In the genomic region with DNA sequence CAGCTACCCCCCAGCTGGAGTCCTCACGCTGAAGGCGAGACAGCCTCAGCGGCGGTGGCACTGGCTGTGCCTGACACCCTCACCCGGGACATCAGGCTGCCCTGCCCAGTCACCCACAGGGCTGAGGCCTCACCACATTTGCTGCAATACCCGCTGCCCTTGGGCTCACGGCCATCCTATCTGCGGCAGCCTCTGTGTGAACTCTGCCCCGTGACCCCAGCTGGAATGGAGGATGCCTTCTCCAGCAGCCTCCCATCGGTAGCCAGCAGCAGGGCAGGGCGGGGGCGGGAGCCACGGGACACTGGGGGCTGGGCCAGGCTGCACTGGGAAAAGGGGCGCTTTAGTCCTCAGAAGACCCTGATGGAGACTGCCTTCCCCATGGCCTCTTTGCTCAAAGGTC, we compare ENCODE assay signal across 1 cellular context.
TF ChIP-seq lines count a peak whose summit lies in the region.

No MANE protein-coding gene starts in this region.

TF ChIP-seq in HepG2, 621 proteins besides CTCF, POLR2A, EP300 and RAD21 (continued from another document and continues in another):
- TF ChIP-seq, protein P1, sequence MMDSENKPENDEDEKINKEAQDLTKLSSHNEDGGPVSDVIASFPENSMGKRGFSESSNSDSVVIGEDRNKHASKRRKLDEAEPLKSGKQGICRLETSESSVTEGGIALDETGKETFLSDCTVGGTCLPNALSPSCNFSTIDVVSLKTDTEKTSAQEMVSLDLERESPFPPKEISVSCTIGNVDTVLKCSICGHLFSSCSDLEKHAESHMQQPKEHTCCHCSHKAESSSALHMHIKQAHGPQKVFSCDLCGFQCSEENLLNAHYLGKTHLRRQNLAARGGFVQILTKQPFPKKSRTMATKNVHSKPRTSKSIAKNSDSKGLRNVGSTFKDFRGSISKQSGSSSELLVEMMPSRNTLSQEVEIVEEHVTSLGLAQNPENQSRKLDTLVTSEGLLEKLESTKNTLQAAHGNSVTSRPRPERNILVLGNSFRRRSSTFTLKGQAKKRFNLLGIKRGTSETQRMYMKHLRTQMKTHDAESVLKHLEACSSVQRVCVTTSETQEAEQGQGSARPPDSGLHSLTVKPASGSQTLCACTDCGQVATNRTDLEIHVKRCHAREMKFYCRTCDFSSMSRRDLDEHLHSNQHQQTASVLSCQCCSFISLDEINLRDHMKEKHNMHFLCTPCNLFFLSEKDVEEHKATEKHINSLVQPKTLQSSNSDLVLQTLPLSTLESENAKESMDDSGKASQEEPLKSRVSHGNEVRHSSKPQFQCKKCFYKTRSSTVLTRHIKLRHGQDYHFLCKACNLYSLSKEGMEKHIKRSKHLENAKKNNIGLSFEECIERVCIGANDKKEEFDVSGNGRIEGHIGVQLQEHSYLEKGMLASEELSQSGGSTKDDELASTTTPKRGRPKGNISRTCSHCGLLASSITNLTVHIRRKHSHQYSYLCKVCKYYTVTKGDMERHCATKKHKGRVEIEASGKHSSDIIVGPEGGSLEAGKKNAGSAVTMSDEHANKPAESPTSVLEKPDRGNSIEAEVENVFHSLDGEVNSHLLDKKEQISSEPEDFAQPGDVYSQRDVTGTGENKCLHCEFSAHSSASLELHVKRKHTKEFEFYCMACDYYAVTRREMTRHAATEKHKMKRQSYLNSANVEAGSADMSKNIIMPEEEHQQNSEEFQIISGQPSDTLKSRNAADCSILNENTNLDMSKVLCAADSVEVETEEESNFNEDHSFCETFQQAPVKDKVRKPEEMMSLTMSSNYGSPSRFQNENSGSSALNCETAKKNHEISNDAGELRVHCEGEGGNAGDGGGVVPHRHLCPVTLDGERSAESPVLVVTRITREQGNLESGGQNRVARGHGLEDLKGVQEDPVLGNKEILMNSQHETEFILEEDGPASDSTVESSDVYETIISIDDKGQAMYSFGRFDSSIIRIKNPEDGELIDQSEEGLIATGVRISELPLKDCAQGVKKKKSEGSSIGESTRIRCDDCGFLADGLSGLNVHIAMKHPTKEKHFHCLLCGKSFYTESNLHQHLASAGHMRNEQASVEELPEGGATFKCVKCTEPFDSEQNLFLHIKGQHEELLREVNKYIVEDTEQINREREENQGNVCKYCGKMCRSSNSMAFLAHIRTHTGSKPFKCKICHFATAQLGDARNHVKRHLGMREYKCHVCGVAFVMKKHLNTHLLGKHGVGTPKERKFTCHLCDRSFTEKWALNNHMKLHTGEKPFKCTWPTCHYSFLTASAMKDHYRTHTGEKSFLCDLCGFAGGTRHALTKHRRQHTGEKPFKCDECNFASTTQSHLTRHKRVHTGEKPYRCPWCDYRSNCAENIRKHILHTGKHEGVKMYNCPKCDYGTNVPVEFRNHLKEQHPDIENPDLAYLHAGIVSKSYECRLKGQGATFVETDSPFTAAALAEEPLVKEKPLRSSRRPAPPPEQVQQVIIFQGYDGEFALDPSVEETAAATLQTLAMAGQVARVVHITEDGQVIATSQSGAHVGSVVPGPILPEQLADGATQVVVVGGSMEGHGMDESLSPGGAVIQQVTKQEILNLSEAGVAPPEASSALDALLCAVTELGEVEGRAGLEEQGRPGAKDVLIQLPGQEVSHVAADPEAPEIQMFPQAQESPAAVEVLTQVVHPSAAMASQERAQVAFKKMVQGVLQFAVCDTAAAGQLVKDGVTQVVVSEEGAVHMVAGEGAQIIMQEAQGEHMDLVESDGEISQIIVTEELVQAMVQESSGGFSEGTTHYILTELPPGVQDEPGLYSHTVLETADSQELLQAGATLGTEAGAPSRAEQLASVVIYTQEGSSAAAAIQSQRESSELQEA (CRISPR knock-in tag; IDR thresholded peaks at IDR 0.05; ENCODE audit: not compliant biosample characterization), result no peak
- TF ChIP-seq NONO (IDR thresholded peaks at IDR 0.05) (no peak), NONO (CRISPR knock-in tag; conservative IDR thresholded peaks at IDR 0.05) (no peak), RXRB (CRISPR knock-in tag; IDR thresholded peaks at IDR 0.05; ENCODE audit: borderline replicate concordance) (0 out of 2 replicates have a peak, but pooled peaks have one; percentile 18), PHF5A (CRISPR knock-in tag; IDR thresholded peaks at IDR 0.05; ENCODE audit: low read depth, unreplicated experiment) (no peak), RXRA (CRISPR knock-in tag; IDR thresholded peaks at IDR 0.05) (peak; percentile 87), U2AF1 (optimal IDR thresholded peaks at IDR 0.05; ENCODE audit: low read depth, low read length) (no peak), TAF15 (IDR thresholded peaks at IDR 0.05; ENCODE audit: low read depth, low read length, poor library complexity, severe bottlenecking) (no peak), ZNF274 (CRISPR knock-in tag; IDR thresholded peaks at IDR 0.05) (0 out of 2 replicates have a peak, but pooled peaks have one; percentile 31), NR2F1 (CRISPR knock-in tag; IDR thresholded peaks at IDR 0.05) (0 out of 4 replicates have a peak, but pooled peaks of 1 of the 2 experiments have one; percentile 32), CBX1 (IDR thresholded peaks at IDR 0.05; ENCODE audit: low read depth) (no peak), ZNF20 (CRISPR knock-in tag; IDR thresholded peaks at IDR 0.05) (no peak), TOPORS (CRISPR knock-in tag; IDR thresholded peaks at IDR 0.05) (no peak), ZIK1 (CRISPR knock-in tag; IDR thresholded peaks at IDR 0.05; ENCODE audit: borderline replicate concordance, low read depth) (no peak), ZSCAN20 (CRISPR knock-in tag; IDR thresholded peaks at IDR 0.05; ENCODE audit: borderline replicate concordance) (no peak), SMARCC2 (IDR thresholded peaks at IDR 0.05) (no peak), ZNF335 (CRISPR knock-in tag; IDR thresholded peaks at IDR 0.05) (no peak), RBFOX2 (IDR thresholded peaks at IDR 0.05; ENCODE audit: low read depth, low read length) (no peak), BCL6 (CRISPR knock-in tag; IDR thresholded peaks at IDR 0.05) (peak; percentile 59; the same call in 1 of the 2 replicates), TEAD3 (CRISPR knock-in tag; optimal IDR thresholded peaks at IDR 0.05; ENCODE audit: borderline replicate concordance) (peak; percentile 49), NR2C2 (CRISPR knock-in tag; IDR thresholded peaks at IDR 0.05; ENCODE audit: borderline replicate concordance) (peak; percentile 94), ZNF713 (CRISPR knock-in tag; IDR thresholded peaks at IDR 0.05) (no peak), HNRNPL (IDR thresholded peaks at IDR 0.05; ENCODE audit: low read depth, low read length) (0 out of 2 replicates have a peak, but pooled peaks have one; percentile 25), XBP1 (CRISPR knock-in tag; IDR thresholded peaks at IDR 0.05) (no peak), ZNF121 (CRISPR knock-in tag; IDR thresholded peaks at IDR 0.05) (peak; percentile 88), ZNF781 (CRISPR knock-in tag; IDR thresholded peaks at IDR 0.05; ENCODE audit: borderline replicate concordance, not compliant biosample characterization) (no peak), HNF4A (CRISPR knock-in tag; IDR thresholded peaks at IDR 0.05) (peak; percentile 73), ZNF607 (CRISPR knock-in tag; IDR thresholded peaks at IDR 0.05; ENCODE audit: borderline replicate concordance) (no peak)
- TF ChIP-seq, protein P2, sequence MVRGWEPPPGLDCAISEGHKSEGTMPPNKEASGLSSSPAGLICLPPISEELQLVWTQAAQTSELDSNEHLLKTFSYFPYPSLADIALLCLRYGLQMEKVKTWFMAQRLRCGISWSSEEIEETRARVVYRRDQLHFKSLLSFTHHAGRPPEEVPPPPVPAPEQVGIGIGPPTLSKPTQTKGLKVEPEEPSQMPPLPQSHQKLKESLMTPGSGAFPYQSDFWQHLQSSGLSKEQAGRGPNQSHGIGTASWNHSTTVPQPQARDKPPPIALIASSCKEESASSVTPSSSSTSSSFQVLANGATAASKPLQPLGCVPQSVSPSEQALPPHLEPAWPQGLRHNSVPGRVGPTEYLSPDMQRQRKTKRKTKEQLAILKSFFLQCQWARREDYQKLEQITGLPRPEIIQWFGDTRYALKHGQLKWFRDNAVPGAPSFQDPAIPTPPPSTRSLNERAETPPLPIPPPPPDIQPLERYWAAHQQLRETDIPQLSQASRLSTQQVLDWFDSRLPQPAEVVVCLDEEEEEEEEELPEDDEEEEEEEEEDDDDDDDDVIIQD (CRISPR knock-in tag; IDR thresholded peaks at IDR 0.05; ENCODE audit: low read depth), result no peak
- TF ChIP-seq, protein P3, sequence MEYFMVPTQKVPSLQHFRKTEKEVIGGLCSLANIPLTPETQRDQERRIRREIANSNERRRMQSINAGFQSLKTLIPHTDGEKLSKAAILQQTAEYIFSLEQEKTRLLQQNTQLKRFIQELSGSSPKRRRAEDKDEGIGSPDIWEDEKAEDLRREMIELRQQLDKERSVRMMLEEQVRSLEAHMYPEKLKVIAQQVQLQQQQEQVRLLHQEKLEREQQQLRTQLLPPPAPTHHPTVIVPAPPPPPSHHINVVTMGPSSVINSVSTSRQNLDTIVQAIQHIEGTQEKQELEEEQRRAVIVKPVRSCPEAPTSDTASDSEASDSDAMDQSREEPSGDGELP (IDR thresholded peaks at IDR 0.05; ENCODE audit: borderline replicate concordance, low read depth), result peak; percentile 19; the same call in 1 of the 2 replicates
- TF ChIP-seq, protein P4, sequence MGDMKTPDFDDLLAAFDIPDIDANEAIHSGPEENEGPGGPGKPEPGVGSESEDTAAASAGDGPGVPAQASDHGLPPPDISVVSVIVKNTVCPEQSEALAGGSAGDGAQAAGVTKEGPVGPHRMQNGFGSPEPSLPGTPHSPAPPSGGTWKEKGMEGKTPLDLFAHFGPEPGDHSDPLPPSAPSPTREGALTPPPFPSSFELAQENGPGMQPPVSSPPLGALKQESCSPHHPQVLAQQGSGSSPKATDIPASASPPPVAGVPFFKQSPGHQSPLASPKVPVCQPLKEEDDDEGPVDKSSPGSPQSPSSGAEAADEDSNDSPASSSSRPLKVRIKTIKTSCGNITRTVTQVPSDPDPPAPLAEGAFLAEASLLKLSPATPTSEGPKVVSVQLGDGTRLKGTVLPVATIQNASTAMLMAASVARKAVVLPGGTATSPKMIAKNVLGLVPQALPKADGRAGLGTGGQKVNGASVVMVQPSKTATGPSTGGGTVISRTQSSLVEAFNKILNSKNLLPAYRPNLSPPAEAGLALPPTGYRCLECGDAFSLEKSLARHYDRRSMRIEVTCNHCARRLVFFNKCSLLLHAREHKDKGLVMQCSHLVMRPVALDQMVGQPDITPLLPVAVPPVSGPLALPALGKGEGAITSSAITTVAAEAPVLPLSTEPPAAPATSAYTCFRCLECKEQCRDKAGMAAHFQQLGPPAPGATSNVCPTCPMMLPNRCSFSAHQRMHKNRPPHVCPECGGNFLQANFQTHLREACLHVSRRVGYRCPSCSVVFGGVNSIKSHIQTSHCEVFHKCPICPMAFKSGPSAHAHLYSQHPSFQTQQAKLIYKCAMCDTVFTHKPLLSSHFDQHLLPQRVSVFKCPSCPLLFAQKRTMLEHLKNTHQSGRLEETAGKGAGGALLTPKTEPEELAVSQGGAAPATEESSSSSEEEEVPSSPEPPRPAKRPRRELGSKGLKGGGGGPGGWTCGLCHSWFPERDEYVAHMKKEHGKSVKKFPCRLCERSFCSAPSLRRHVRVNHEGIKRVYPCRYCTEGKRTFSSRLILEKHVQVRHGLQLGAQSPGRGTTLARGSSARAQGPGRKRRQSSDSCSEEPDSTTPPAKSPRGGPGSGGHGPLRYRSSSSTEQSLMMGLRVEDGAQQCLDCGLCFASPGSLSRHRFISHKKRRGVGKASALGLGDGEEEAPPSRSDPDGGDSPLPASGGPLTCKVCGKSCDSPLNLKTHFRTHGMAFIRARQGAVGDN (CRISPR knock-in tag; IDR thresholded peaks at IDR 0.05), result peak; percentile 52
- TF ChIP-seq, protein P5, sequence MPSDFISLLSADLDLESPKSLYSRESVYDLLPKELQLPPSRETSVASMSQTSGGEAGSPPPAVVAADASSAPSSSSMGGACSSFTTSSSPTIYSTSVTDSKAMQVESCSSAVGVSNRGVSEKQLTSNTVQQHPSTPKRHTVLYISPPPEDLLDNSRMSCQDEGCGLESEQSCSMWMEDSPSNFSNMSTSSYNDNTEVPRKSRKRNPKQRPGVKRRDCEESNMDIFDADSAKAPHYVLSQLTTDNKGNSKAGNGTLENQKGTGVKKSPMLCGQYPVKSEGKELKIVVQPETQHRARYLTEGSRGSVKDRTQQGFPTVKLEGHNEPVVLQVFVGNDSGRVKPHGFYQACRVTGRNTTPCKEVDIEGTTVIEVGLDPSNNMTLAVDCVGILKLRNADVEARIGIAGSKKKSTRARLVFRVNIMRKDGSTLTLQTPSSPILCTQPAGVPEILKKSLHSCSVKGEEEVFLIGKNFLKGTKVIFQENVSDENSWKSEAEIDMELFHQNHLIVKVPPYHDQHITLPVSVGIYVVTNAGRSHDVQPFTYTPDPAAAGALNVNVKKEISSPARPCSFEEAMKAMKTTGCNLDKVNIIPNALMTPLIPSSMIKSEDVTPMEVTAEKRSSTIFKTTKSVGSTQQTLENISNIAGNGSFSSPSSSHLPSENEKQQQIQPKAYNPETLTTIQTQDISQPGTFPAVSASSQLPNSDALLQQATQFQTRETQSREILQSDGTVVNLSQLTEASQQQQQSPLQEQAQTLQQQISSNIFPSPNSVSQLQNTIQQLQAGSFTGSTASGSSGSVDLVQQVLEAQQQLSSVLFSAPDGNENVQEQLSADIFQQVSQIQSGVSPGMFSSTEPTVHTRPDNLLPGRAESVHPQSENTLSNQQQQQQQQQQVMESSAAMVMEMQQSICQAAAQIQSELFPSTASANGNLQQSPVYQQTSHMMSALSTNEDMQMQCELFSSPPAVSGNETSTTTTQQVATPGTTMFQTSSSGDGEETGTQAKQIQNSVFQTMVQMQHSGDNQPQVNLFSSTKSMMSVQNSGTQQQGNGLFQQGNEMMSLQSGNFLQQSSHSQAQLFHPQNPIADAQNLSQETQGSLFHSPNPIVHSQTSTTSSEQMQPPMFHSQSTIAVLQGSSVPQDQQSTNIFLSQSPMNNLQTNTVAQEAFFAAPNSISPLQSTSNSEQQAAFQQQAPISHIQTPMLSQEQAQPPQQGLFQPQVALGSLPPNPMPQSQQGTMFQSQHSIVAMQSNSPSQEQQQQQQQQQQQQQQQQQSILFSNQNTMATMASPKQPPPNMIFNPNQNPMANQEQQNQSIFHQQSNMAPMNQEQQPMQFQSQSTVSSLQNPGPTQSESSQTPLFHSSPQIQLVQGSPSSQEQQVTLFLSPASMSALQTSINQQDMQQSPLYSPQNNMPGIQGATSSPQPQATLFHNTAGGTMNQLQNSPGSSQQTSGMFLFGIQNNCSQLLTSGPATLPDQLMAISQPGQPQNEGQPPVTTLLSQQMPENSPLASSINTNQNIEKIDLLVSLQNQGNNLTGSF (CRISPR knock-in tag; IDR thresholded peaks at IDR 0.05), result no peak
- TF ChIP-seq, protein P6, sequence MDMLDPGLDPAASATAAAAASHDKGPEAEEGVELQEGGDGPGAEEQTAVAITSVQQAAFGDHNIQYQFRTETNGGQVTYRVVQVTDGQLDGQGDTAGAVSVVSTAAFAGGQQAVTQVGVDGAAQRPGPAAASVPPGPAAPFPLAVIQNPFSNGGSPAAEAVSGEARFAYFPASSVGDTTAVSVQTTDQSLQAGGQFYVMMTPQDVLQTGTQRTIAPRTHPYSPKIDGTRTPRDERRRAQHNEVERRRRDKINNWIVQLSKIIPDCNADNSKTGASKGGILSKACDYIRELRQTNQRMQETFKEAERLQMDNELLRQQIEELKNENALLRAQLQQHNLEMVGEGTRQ (IDR thresholded peaks at IDR 0.05; ENCODE audit: low read depth, low read length), result no peak
- TF ChIP-seq, protein P6 (CRISPR knock-in tag; IDR thresholded peaks at IDR 0.05; ENCODE audit: borderline replicate concordance), result no peak
